1 cellular context compared by ENCODE assay signal in the genomic region with DNA sequence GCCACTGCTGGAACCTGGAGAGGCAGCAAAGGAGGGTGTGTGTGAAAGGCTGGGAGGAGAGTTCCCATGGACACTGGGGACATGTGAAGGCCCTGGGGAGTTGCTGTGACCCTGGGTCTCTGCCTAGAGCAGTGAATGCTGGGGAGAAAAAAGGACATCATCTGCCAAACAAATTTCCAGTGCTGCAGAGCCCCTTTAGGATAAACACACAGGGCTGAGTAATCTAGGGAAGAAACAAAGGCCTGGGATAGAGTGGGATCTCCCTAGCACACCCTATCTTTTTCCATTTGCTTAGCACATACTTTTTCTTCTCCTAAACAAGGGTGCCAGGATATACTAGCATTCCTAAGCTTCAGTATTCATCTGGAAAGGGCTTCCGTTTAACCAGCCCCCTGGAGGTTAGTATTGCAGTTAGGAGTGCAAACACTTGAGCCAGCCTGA.
TF ChIP-seq lines count a peak whose summit lies in the region.

No MANE protein-coding gene starts in this region.

TF ChIP-seq in H1, 55 proteins besides CTCF, POLR2A, EP300 and RAD21:
- TF ChIP-seq RFX5 (IDR thresholded peaks at IDR 0.05; ENCODE audit: borderline replicate concordance, low read depth, low read length), result no peak
- TF ChIP-seq ASH2L (IDR thresholded peaks at IDR 0.05; ENCODE audit: low read length), result no peak
- TF ChIP-seq BRCA1 (IDR thresholded peaks at IDR 0.05; ENCODE audit: low read depth, low read length), result no peak
- TF ChIP-seq, protein P1, sequence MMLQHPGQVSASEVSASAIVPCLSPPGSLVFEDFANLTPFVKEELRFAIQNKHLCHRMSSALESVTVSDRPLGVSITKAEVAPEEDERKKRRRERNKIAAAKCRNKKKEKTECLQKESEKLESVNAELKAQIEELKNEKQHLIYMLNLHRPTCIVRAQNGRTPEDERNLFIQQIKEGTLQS (IDR thresholded peaks at IDR 0.05; ENCODE audit: insufficient read depth, low read depth, low read length), result no peak
- TF ChIP-seq SP4 (IDR thresholded peaks at IDR 0.05; ENCODE audit: low read length), result no peak
- TF ChIP-seq CBX8 (IDR thresholded peaks at IDR 0.05; ENCODE audit: borderline replicate concordance, low read depth, low read length), result no peak
- no peak for TF ChIP-seq HDAC2 (IDR thresholded peaks at IDR 0.05; ENCODE audit: borderline replicate concordance in 1 of 2, low read depth in 2 of 2, low read length in 2 of 2)
- no peak for TF ChIP-seq PHF8 (conservative IDR thresholded peaks at IDR 0.05; ENCODE audit: low read depth, low read length)
- TF ChIP-seq CTBP2 (IDR thresholded peaks at IDR 0.05; ENCODE audit: borderline replicate concordance, insufficient read depth, insufficient read length, low read length), result no peak
- TF ChIP-seq, protein P2, sequence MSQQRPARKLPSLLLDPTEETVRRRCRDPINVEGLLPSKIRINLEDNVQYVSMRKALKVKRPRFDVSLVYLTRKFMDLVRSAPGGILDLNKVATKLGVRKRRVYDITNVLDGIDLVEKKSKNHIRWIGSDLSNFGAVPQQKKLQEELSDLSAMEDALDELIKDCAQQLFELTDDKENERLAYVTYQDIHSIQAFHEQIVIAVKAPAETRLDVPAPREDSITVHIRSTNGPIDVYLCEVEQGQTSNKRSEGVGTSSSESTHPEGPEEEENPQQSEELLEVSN (IDR thresholded peaks at IDR 0.05), result no peak
- no peak for TF ChIP-seq TAF7 (optimal IDR thresholded peaks at IDR 0.05; ENCODE audit: borderline replicate concordance, low read depth, low read length)
- no peak for TF ChIP-seq SIN3A (conservative IDR thresholded peaks at IDR 0.05 in 1 of 2, IDR thresholded peaks at IDR 0.05 in 1 of 2; ENCODE audit: low read depth in 1 of 2, low read length in 2 of 2)
